In the genomic region with DNA sequence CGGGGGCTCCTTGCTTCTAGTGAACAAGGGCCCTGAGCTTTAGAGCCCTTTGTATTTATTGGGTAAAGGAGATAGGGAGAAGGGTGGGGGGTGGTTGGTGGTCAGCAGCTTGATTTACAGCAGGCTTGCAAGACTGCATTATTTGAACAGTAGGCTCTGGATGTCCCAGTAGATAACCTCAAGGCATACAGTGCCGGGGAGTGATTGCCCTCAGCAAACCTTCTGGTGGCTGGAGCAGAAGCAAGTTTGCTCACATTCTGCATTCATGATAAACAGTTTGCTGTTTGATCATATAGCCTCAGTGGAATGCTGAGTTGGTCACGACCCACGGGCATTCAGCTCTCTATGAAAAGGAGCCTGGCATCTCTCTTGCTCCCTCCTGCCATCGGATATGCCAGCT, we compare ENCODE assay signal across 25 cellular contexts. TPM values are rescaled to one million over a fixed set of nuclear protein-coding genes. Genes with fewer than 3 reads are reported as not detected.
"Had no signal": no experiment of that assay in that cellular context is flagged by ENCODE, and none has a peak within 500 bp of the region (broad histone marks: within the 10 kb centered on the region; RNA-seq: fewer than 3 reads in every experiment).

No MANE protein-coding gene starts in this region.

- H3K36me3 Mint-ChIP-seq: natural killer cell treated with Interleukin-12 subunit alpha and Interleukin-12 subunit beta and Interleukin-15 and Interleukin-18, amount 100 ng/mL, for 72 hours; stimulated activated memory B cell treated with anti-CD40 and anti-IgM and Interleukin-4, amounts not matched to agents 10 μg/mL and 1 μg/mL and 100 μg/mL, for 72 hours had no signal

- H3K4me3 ChIP-seq: left ventricle myocardium inferior, lung, mucosa of descending colon, pancreas, right atrium auricular region, right lobe of liver, smooth muscle cell, tibial nerve, upper lobe of left lung, vagina had no signal

- H3K27me3 ChIP-seq: pancreas, right atrium auricular region, right lobe of liver, tibial nerve, upper lobe of left lung, vagina had no signal

- H3K27ac Mint-ChIP-seq: naive thymus-derived CD4-positive, alpha-beta T cell; natural killer cell treated with Interleukin-12 subunit alpha and Interleukin-12 subunit beta and Interleukin-15 and Interleukin-18, amount 100 ng/mL, for 72 hours; stimulated activated memory B cell treated with anti-CD40 and anti-IgM and Interleukin-4, amounts not matched to agents 10 μg/mL and 1 μg/mL and 100 μg/mL, for 72 hours had no signal

- H3K9me3 ChIP-seq: left ventricle myocardium inferior, mucosa of descending colon, pancreas, right atrium auricular region, right lobe of liver, tibial nerve, upper lobe of left lung, vagina had no signal

- H3K36me3 ChIP-seq: left ventricle myocardium inferior, pancreas, right atrium auricular region, right lobe of liver, tibial nerve, upper lobe of left lung, vagina had no signal

- ATAC-seq: mucosa of descending colon; naive thymus-derived CD4-positive, alpha-beta T cell; natural killer cell treated with Interleukin-12 subunit alpha and Interleukin-12 subunit beta and Interleukin-15 and Interleukin-18, amount 100 ng/mL, for 72 hours; pancreas; right lobe of liver; stimulated activated memory B cell treated with anti-CD40 and anti-IgM and Interleukin-4, amounts not matched to agents 10 μg/mL and 1 μg/mL and 100 μg/mL, for 72 hours; stimulated activated naive CD8-positive, alpha-beta T cell treated with anti-CD3 and anti-CD28 coated beads, Interleukin-15, amount 100 ng/mL, for 72 hours had no signal

- FAIRE-seq: pancreas had no signal

- H3K4me2 ChIP-seq: smooth muscle cell had no signal

- H3K4me1 ChIP-seq: pancreas, right atrium auricular region, right lobe of liver, tibial nerve, vagina had no signal

- H3K9me3 Mint-ChIP-seq: natural killer cell treated with Interleukin-12 subunit alpha and Interleukin-12 subunit beta and Interleukin-15 and Interleukin-18, amount 100 ng/mL, for 72 hours; stimulated activated naive CD8-positive, alpha-beta T cell treated with anti-CD3 and anti-CD28 coated beads, Interleukin-15, amount 100 ng/mL, for 72 hours had no signal

- H3K4me1 Mint-ChIP-seq: stimulated activated memory B cell treated with anti-CD40 and anti-IgM and Interleukin-4, amounts not matched to agents 10 μg/mL and 1 μg/mL and 100 μg/mL, for 72 hours; stimulated activated naive CD8-positive, alpha-beta T cell treated with anti-CD3 and anti-CD28 coated beads, Interleukin-15, amount 100 ng/mL, for 72 hours had no signal

- H3K27ac ChIP-seq: left ventricle myocardium inferior, pancreas, right atrium auricular region, right lobe of liver, tibial nerve, upper lobe of left lung, vagina had no signal

- H3K4me3 Mint-ChIP-seq: naive thymus-derived CD4-positive, alpha-beta T cell; natural killer cell treated with Interleukin-12 subunit alpha and Interleukin-12 subunit beta and Interleukin-15 and Interleukin-18, amount 100 ng/mL, for 72 hours; stimulated activated memory B cell treated with anti-CD40 and anti-IgM and Interleukin-4, amounts not matched to agents 10 μg/mL and 1 μg/mL and 100 μg/mL, for 72 hours; stimulated activated naive CD8-positive, alpha-beta T cell treated with anti-CD3 and anti-CD28 coated beads, Interleukin-15, amount 100 ng/mL, for 72 hours had no signal

- DNase-seq: islet precursor cell; left ventricle myocardium inferior; mesendoderm; midbrain; mucosa of descending colon; naive thymus-derived CD4-positive, alpha-beta T cell; nucleus accumbens; pancreas; posterior cingulate gyrus; right lobe of liver; stimulated activated CD4-positive, alpha-beta T cell treated with anti-CD3 and anti-CD28 coated beads, Interleukin-1b, Interleukin-23, amount 100 ng/mL, for 48 hours; stimulated activated CD4-positive, alpha-beta T cell treated with anti-CD3 and anti-CD28 coated beads, Interleukin-2, amount 100 ng/mL, for 48 hours; stimulated activated CD4-positive, alpha-beta T cell treated with anti-CD3 and anti-CD28 coated beads, Interleukin-4, amount 100 ng/mL, for 4 hours; stimulated activated CD8-positive, alpha-beta memory T cell treated with anti-CD3 and anti-CD28 coated beads, Interleukin-4, amount 100 ng/mL, for 48 hours; stimulated activated naive CD4-positive, alpha-beta T cell treated with Interleukin-2 at 50 U/mL for 16 hours; stimulated activated naive CD8-positive, alpha-beta T cell treated with anti-CD3 and anti-CD28 coated beads, Interleukin-15, amount 100 ng/mL, for 72 hours; substantia nigra; upper lobe of left lung had no signal

RNA-seq across cellular contexts. Expression of a gene that starts 58.8 kb away (rescaled TPM):
- total RNA-seq: natural killer cell treated with Interleukin-12 subunit alpha and Interleukin-12 subunit beta and Interleukin-15 and Interleukin-18, amount 100 ng/mL, for 72 hours had no signal
